In the genomic region with DNA sequence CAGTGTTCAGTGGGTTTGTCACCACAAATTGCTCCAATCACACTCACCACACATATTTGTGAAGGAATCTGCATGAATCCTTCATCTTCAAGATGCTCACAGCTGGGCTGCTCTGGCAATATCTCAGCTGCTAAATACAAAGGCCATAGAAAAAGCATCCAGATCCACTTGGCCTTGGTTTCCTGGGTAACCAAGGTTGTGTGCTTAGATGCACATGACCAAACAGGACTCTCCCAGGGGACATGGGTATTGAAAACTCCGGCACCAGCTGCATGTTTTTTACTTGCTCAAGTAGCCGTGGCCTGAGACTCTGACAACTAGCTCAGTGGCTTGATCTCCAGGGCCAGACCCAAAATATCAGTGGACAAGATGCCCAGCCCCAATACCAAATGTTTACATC, we compare ENCODE assay signal across 10 cellular contexts.
"Had no signal": no experiment of that assay in that cellular context is flagged by ENCODE, and none has a peak within 500 bp of the region (broad histone marks: within the 10 kb centered on the region; RNA-seq: fewer than 3 reads in every experiment).

No MANE protein-coding gene starts in this region.

- DNase-seq: activated naive CD4-positive, alpha-beta T cell treated with anti-CD3 and anti-CD28 coated beads, Interleukin-2, amount 10 ng/mL, durations not matched to agents 7 days and 5 days; foreskin melanocyte; kidney; left ventricle myocardium inferior; natural killer cell; occipital lobe; stimulated activated naive CD4-positive, alpha-beta T cell treated with Interleukin-2 at 50 U/mL for 16 hours; upper lobe of left lung had no signal

- ATAC-seq: activated CD4-positive, CD25-positive, alpha-beta regulatory T cell treated with anti-CD3 and anti-CD28 coated beads, Interleukin-2, amount 50 U/mL, for 24 hours; natural killer cell; sciatic nerve had no signal
